ENCODE assay signal across 11 cellular contexts in genomic region chr3:107217161-107217560, GRCh38.
A peak's percentile ranks its signal among the peaks of the same experiment; 100 is the strongest.
DNase-seq lines count a peak whose midpoint lies in the region; ATAC-seq and TF ChIP-seq lines count a peak whose summit lies in the region.
"Had no signal": no experiment of that assay in that cellular context is flagged by ENCODE, and none has a peak within 500 bp of the region (broad histone marks: within the 10 kb centered on the region; RNA-seq: fewer than 3 reads in every experiment).

No MANE protein-coding gene starts in this region.

- intact Hi-C loops in PC-3 (cut with micrococcal nuclease), result loop anchor here (1.0 kb wide), 1 partner anchor 9 kb away; no protein-coding TSS in a partner anchor

- H3K36me3 ChIP-seq in PC-3 (ENCODE audit: low read depth, low read length), result no peaks in the 10 kb centered on the region
- H3K36me3 ChIP-seq: thoracic aorta had no signal

- CTCF ChIA-PET in PC-3 (lab: Charles Lee), result interaction anchor here (0.9 to 1.1 kb wide), 2 partner anchors 9 to 19 kb away, joined by 4 read pairs; no protein-coding TSS in a partner anchor

- H3K4me1 ChIP-seq in PC-3 (ENCODE audit: insufficient read depth, low read length), result peaks cover 48% of the 10 kb centered on the region

- H2AFZ ChIP-seq in PC-3 (ENCODE audit: low read length), result peak overlapping the region; percentile 60

- H3K9ac ChIP-seq in PC-3 (ENCODE audit: low read length), result peak overlapping the region; percentile 68

- no peaks in the 10 kb centered on the region for H4K20me1 ChIP-seq in PC-3 (ENCODE audit: low read length)

- H3K4me2 ChIP-seq in PC-3 (ENCODE audit: low read length), result peak overlapping the region; percentile 79

- ATAC-seq in PC-3 (peak; percentile 80), omental fat pad (ENCODE audit: low FRiP score) (peak; percentile 81), HG02759 (IDR thresholded peaks at IDR 0.05; ENCODE audit: unreplicated experiment) (no peak)

- no peaks in the 10 kb centered on the region for H3K27me3 ChIP-seq in PC-3 (ENCODE audit: low read length)

- H3K27ac ChIP-seq in PC-3 (ENCODE audit: low read length), result peak overlapping the region; percentile 95
- H3K27ac ChIP-seq: HL-60, thoracic aorta had no signal

- no peak for TF ChIP-seq CTCF in PC-3 (conservative IDR thresholded peaks at IDR 0.05; ENCODE audit: low read depth, low read length)
- TF ChIP-seq CTCF in omental fat pad (IDR thresholded peaks at IDR 0.05), result no peak

- peak overlapping the region; percentile 41 for H3K4me3 ChIP-seq in PC-3 (ENCODE audit: low read length)
- H3K4me3 ChIP-seq: thoracic aorta had no signal

- peaks cover 7% of the 10 kb centered on the region for H3F3A ChIP-seq in PC-3 (ENCODE audit: low read length, unreplicated experiment)

- H3K9me3 ChIP-seq in PC-3 (ENCODE audit: low read length), result no peaks in the 10 kb centered on the region
- H3K9me3 ChIP-seq: Caco-2, thoracic aorta had no signal

- DNase-seq in COLO829 (ENCODE audit: low spot score) (peak; percentile 34), PC-3 (peak; percentile 97), dedifferentiated amniotic fluid mesenchymal stem cell (ENCODE audit: extremely low spot score) (peak; percentile 96), omental fat pad (ENCODE audit: low spot score) (no peak), dermis blood vessel endothelial cell (no peak), NOMO-1 treated with dmso at 0.1 percent for 144 hours (lab: John Stamatoyannopoulos, UW; ENCODE audit: unreplicated experiment) (no peak)
- no peak for DNase-seq in activated T-cell treated with anti-CD3 and anti-CD28 coated beads, Interleukin-2, amount 50 U/mL, for 1 hour

- POLR2A ChIA-PET in PC-3 (lab: Charles Lee; ENCODE audit: unreplicated experiment), result interaction anchor here (0.6 kb wide), 1 partner anchor 1848 kb away, joined by 4 read pairs; no protein-coding TSS in a partner anchor

- no peaks in the 10 kb centered on the region for H3K9me2 ChIP-seq in PC-3 (replicated peaks; ENCODE audit: low read length)

- H3K79me2 ChIP-seq in PC-3 (ENCODE audit: low read length), result no peaks in the 10 kb centered on the region

- BruUV-seq in PC-3 (replicated peaks; lab: Mats Ljungman, UMichigan), result TSS peak; percentile 61

Comparison
In these comparisons a context has a peak if more than half of its experiments do, and no peak if none do; other contexts are left out.
1. DNase-seq: peak in COLO829 (single experiment), PC-3 (single experiment) and dedifferentiated amniotic fluid mesenchymal stem cell (single experiment); none in omental fat pad (single experiment), dermis blood vessel endothelial cell (single experiment), activated T-cell treated with anti-CD3 and anti-CD28 coated beads, Interleukin-2, amount 50 U/mL, for 1 hour (single experiment) and NOMO-1 treated with dmso at 0.1 percent for 144 hours (single experiment).